Comparison of ENCODE assay signal across 1 cellular context in genomic region chr11:66851698-66852465, GRCh38.
TF ChIP-seq lines count a peak whose summit lies in the region.

No MANE protein-coding gene starts in this region.

TF ChIP-seq in IMR-90, 13 proteins besides CTCF, POLR2A, EP300 and RAD21 (continued from another document):
- no peak for TF ChIP-seq CHD1 (IDR thresholded peaks at IDR 0.05; ENCODE audit: low read depth, low read length)
- no peak for TF ChIP-seq USF2 (IDR thresholded peaks at IDR 0.05; ENCODE audit: low read depth, low read length)
- no peak for TF ChIP-seq BHLHE40 (IDR thresholded peaks at IDR 0.05; ENCODE audit: low read depth, low read length)
- TF ChIP-seq MAFK (IDR thresholded peaks at IDR 0.05; ENCODE audit: low read depth, low read length) = no peak
- TF ChIP-seq FOS (IDR thresholded peaks at IDR 0.05; ENCODE audit: low read depth, low read length) = no peak
- TF ChIP-seq NFE2L2 (IDR thresholded peaks at IDR 0.05; ENCODE audit: low read depth, low read length) = no peak
TF ChIP-seq in IMR-90: peak in this region for 0.
